In the genomic region with DNA sequence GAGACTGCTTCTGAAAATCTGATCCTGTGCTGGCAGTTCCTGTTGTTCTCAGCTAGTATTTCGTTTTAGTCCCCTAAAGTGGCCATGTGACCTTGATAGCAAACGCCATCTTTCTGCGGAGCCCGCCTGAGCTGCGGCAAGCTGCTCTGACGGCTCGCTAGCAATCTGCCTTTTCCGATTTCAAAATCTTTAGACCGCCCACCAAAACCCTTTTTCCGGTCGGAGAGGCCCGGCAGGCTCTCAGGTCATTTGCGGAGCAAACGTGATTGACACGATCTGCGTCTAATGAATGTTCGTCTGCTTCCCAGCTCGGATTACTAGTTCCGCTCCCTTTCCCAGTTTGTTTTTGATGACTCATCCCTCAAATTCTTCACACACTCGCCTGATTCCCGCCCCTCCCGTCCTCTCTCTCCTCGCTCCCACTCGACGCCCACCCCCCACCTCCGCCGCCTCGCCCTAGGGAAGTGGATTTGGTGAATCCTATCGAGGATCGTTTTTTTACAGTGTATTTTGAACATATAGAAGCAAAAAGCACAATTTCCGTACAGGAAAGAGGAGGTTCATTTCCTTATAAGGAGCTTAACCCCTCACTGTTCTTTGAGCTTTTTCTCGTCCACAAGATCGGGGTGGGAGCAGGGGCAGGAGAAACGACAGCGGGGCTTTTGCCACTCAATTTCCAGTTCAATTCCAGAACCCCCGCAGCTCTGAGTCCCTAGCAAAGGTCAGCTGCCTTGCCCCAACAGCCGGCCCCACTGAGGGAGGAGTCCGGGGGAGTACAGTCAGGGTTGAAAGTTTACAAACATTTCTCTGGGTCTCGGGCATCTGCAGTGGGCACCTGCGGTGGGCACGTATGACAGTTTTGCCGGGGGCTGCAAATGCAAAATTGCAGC, we compare ENCODE assay signal across 1 cellular context.
TF ChIP-seq lines count a peak whose summit lies in the region.

No MANE protein-coding gene starts in this region.

TF ChIP-seq in K562, 482 proteins besides CTCF, POLR2A, EP300 and RAD21 (continued from another document and continues in another):
- TF ChIP-seq FOXP4 (CRISPR knock-in tag; IDR thresholded peaks at IDR 0.05; ENCODE audit: borderline replicate concordance): no peak
- no peak for TF ChIP-seq TSHZ1 (CRISPR knock-in tag; IDR thresholded peaks at IDR 0.05)
- TF ChIP-seq, protein P1, sequence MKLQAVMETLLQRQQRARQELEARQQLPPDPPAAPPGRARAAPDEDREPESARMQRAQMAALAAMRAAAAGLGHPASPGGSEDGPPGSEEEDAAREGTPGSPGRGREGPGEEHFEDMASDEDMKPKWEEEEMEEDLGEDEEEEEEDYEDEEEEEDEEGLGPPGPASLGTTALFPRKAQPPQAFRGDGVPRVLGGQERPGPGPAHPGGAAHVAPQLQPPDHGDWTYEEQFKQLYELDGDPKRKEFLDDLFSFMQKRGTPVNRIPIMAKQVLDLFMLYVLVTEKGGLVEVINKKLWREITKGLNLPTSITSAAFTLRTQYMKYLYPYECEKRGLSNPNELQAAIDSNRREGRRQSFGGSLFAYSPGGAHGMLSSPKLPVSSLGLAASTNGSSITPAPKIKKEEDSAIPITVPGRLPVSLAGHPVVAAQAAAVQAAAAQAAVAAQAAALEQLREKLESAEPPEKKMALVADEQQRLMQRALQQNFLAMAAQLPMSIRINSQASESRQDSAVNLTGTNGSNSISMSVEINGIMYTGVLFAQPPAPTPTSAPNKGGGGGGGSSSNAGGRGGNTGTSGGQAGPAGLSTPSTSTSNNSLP (IDR thresholded peaks at IDR 0.05; ENCODE audit: borderline replicate concordance, low read depth, low read length): no peak
- TF ChIP-seq SMARCA4 (IDR thresholded peaks at IDR 0.05): peak; percentile 65
- peak; percentile 48; the same call in 1 of the 2 replicates for TF ChIP-seq PHF8 (IDR thresholded peaks at IDR 0.05; ENCODE audit: borderline replicate concordance, low read length)
- TF ChIP-seq FOXM1 (IDR thresholded peaks at IDR 0.05; ENCODE audit: low read depth): peak; percentile 72
- TF ChIP-seq FOXM1 (CRISPR knock-in tag; IDR thresholded peaks at IDR 0.05; ENCODE audit: low read depth): no peak
- no peak for TF ChIP-seq EHMT2 (IDR thresholded peaks at IDR 0.05)
- peak; percentile 96 for TF ChIP-seq JUND (IDR thresholded peaks at IDR 0.05; ENCODE audit: borderline replicate concordance, low read depth, low read length)
- TF ChIP-seq JUND (tag; IDR thresholded peaks at IDR 0.05; ENCODE audit: borderline replicate concordance, low read depth, low read length): peak; percentile 90
- TF ChIP-seq BRD9 (IDR thresholded peaks at IDR 0.05; ENCODE audit: low read depth, partially characterized antibody): peak; percentile 65
- peak; percentile 79 for TF ChIP-seq JUNB (CRISPR knock-in tag; conservative IDR thresholded peaks at IDR 0.05)
- TF ChIP-seq PATZ1 (CRISPR knock-in tag; IDR thresholded peaks at IDR 0.05; ENCODE audit: borderline replicate concordance): no peak
- no peak for TF ChIP-seq SMARCA5 (IDR thresholded peaks at IDR 0.05)
- no peak for TF ChIP-seq NR3C1 (CRISPR knock-in tag; IDR thresholded peaks at IDR 0.05)
- no peak for TF ChIP-seq TAL1 (IDR thresholded peaks at IDR 0.05)
- TF ChIP-seq DLX4 (CRISPR knock-in tag; IDR thresholded peaks at IDR 0.05): no peak
- peak; percentile 52 for TF ChIP-seq TAF9B (IDR thresholded peaks at IDR 0.05; ENCODE audit: partially characterized antibody)
- TF ChIP-seq ZNF12 (CRISPR knock-in tag; IDR thresholded peaks at IDR 0.05): no peak
- TF ChIP-seq, protein P2, sequence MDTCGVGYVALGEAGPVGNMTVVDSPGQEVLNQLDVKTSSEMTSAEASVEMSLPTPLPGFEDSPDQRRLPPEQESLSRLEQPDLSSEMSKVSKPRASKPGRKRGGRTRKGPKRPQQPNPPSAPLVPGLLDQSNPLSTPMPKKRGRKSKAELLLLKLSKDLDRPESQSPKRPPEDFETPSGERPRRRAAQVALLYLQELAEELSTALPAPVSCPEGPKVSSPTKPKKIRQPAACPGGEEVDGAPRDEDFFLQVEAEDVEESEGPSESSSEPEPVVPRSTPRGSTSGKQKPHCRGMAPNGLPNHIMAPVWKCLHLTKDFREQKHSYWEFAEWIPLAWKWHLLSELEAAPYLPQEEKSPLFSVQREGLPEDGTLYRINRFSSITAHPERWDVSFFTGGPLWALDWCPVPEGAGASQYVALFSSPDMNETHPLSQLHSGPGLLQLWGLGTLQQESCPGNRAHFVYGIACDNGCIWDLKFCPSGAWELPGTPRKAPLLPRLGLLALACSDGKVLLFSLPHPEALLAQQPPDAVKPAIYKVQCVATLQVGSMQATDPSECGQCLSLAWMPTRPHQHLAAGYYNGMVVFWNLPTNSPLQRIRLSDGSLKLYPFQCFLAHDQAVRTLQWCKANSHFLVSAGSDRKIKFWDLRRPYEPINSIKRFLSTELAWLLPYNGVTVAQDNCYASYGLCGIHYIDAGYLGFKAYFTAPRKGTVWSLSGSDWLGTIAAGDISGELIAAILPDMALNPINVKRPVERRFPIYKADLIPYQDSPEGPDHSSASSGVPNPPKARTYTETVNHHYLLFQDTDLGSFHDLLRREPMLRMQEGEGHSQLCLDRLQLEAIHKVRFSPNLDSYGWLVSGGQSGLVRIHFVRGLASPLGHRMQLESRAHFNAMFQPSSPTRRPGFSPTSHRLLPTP (IDR thresholded peaks at IDR 0.05; ENCODE audit: borderline replicate concordance, extremely low read depth, insufficient read length): no peak
- no peak for TF ChIP-seq CREBBP (IDR thresholded peaks at IDR 0.05; ENCODE audit: low read depth, low read length)
- no peak for TF ChIP-seq ZNF79 (CRISPR knock-in tag; IDR thresholded peaks at IDR 0.05; ENCODE audit: low read depth)
- no peak for TF ChIP-seq ZNF324 (CRISPR knock-in tag; IDR thresholded peaks at IDR 0.05)
- TF ChIP-seq ZNF253 (CRISPR knock-in tag; conservative IDR thresholded peaks at IDR 0.05): no peak
- no peak for TF ChIP-seq CBFA2T2 (conservative IDR thresholded peaks at IDR 0.05)
- TF ChIP-seq CREB3L1 (IDR thresholded peaks at IDR 0.05; ENCODE audit: borderline replicate concordance, low read depth): no peak
- no peak for TF ChIP-seq SPI1 (IDR thresholded peaks at IDR 0.05; ENCODE audit: borderline replicate concordance, low read depth, low read length)
- no peak for TF ChIP-seq KLF16 (IDR thresholded peaks at IDR 0.05)
- TF ChIP-seq SAFB (IDR thresholded peaks at IDR 0.05; ENCODE audit: borderline replicate concordance, low read depth, low read length): no peak
- TF ChIP-seq BCOR (IDR thresholded peaks at IDR 0.05): no peak
- TF ChIP-seq ZNF239 (CRISPR knock-in tag; IDR thresholded peaks at IDR 0.05): no peak
- TF ChIP-seq ZNF77 (CRISPR knock-in tag; IDR thresholded peaks at IDR 0.05): no peak
- 0 out of 4 replicates have a peak, but pooled peaks of 1 of the 2 experiments have one; percentile 19 for TF ChIP-seq ARNT (IDR thresholded peaks at IDR 0.05)
- TF ChIP-seq, protein P3, sequence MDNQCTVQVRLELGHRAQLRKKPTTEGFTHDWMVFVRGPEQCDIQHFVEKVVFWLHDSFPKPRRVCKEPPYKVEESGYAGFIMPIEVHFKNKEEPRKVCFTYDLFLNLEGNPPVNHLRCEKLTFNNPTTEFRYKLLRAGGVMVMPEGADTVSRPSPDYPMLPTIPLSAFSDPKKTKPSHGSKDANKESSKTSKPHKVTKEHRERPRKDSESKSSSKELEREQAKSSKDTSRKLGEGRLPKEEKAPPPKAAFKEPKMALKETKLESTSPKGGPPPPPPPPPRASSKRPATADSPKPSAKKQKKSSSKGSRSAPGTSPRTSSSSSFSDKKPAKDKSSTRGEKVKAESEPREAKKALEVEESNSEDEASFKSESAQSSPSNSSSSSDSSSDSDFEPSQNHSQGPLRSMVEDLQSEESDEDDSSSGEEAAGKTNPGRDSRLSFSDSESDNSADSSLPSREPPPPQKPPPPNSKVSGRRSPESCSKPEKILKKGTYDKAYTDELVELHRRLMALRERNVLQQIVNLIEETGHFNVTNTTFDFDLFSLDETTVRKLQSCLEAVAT (IDR thresholded peaks at IDR 0.05): no peak
- TF ChIP-seq, protein P4, sequence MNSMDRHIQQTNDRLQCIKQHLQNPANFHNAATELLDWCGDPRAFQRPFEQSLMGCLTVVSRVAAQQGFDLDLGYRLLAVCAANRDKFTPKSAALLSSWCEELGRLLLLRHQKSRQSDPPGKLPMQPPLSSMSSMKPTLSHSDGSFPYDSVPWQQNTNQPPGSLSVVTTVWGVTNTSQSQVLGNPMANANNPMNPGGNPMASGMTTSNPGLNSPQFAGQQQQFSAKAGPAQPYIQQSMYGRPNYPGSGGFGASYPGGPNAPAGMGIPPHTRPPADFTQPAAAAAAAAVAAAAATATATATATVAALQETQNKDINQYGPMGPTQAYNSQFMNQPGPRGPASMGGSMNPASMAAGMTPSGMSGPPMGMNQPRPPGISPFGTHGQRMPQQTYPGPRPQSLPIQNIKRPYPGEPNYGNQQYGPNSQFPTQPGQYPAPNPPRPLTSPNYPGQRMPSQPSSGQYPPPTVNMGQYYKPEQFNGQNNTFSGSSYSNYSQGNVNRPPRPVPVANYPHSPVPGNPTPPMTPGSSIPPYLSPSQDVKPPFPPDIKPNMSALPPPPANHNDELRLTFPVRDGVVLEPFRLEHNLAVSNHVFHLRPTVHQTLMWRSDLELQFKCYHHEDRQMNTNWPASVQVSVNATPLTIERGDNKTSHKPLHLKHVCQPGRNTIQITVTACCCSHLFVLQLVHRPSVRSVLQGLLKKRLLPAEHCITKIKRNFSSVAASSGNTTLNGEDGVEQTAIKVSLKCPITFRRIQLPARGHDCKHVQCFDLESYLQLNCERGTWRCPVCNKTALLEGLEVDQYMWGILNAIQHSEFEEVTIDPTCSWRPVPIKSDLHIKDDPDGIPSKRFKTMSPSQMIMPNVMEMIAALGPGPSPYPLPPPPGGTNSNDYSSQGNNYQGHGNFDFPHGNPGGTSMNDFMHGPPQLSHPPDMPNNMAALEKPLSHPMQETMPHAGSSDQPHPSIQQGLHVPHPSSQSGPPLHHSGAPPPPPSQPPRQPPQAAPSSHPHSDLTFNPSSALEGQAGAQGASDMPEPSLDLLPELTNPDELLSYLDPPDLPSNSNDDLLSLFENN (IDR thresholded peaks at IDR 0.05; ENCODE audit: low read depth in 2 of 2, low read length in 2 of 2): 0 out of 4 replicates have a peak, but pooled peaks of 1 of the 2 experiments have one; percentile 28
- peak; percentile 92 for TF ChIP-seq NFYB (IDR thresholded peaks at IDR 0.05; ENCODE audit: extremely low read depth, insufficient read length)
- no peak for TF ChIP-seq KLF6 (CRISPR knock-in tag; IDR thresholded peaks at IDR 0.05; ENCODE audit: borderline replicate concordance)
